In genomic region chr6:4577406-4577805, GRCh38 we compare ENCODE assay signal across 13 cellular contexts.
DNase-seq lines count a peak whose midpoint lies in the region; ATAC-seq and TF ChIP-seq lines count a peak whose summit lies in the region.
"Had no signal": no experiment of that assay in that cellular context is flagged by ENCODE, and none has a peak within 500 bp of the region (broad histone marks: within the 10 kb centered on the region; RNA-seq: fewer than 3 reads in every experiment).

No MANE protein-coding gene starts in this region.

- TF ChIP-seq RAD21 in Ishikawa (IDR thresholded peaks at IDR 0.05; ENCODE audit: low read depth) (no peak), liver (IDR thresholded peaks at IDR 0.05) (peak; percentile 12 to 22)

- H3K27ac ChIP-seq in liver (ENCODE audit: low read depth in 1 of 2, low read length in 2 of 2) (no peak overlapping the region), tibial nerve (peak overlapping the region in 3 of 4 donors; percentile 30 to 54 (median 47))
- H3K27ac ChIP-seq: skin epidermis had no signal

- DNase-seq in chondrocyte (ENCODE audit: low spot score) (no peak), tibial nerve (ENCODE audit: low spot score in 2 of 2) (no peak), NCI-H1417 treated with DMSO at 0.1 percent for 48 hours (lab: John Stamatoyannopoulos, UW) (no peak), AML-193 (lab: John Stamatoyannopoulos, UW) (no peak)
- DNase-seq: activated CD4-positive, alpha-beta memory T cell treated with anti-CD3 and anti-CD28 coated beads, Interleukin-2, amount 10 ng/mL, durations not matched to agents 7 days and 5 days; activated naive CD8-positive, alpha-beta T cell treated with anti-CD3 and anti-CD28 coated beads, Interleukin-2, amount 10 ng/mL, durations not matched to agents 7 days and 5 days; GDM1; NCI-H82; T-helper 1 cell had no signal

- peaks cover 0 to 2% (median 0%) of the 10 kb centered on the region in 4 donors for H3K9me3 ChIP-seq in liver (ENCODE audit: control insufficient read depth in 4 of 4, low read length in 3 of 4)
- H3K9me3 ChIP-seq in tibial nerve, result peaks cover 0 to 20% (median 2%) of the 10 kb centered on the region in 4 donors

- peaks cover 25% of the 10 kb centered on the region for H3K9me3 Mint-ChIP-seq in chondrocyte (ENCODE audit: low read depth)

- H3K27ac Mint-ChIP-seq in chondrocyte (ENCODE audit: unreplicated experiment), result peak overlapping the region; percentile 95
- H3K27ac Mint-ChIP-seq: activated CD4-positive, alpha-beta memory T cell treated with anti-CD3 and anti-CD28 coated beads, Interleukin-2, amount 10 ng/mL, durations not matched to agents 7 days and 5 days; activated naive CD8-positive, alpha-beta T cell treated with anti-CD3 and anti-CD28 coated beads, Interleukin-2, amount 10 ng/mL, durations not matched to agents 7 days and 5 days had no signal

- H3K4me3 ChIP-seq in liver (ENCODE audit: low read depth in 1 of 3, low read length in 3 of 3), result no peak overlapping the region
- H3K4me3 ChIP-seq in tibial nerve, result no peak overlapping the region
- H3K4me3 ChIP-seq: skin epidermis had no signal

- peaks cover 14% of the 10 kb centered on the region for H3K36me3 Mint-ChIP-seq in chondrocyte (ENCODE audit: low read depth)
- H3K36me3 Mint-ChIP-seq: activated naive CD8-positive, alpha-beta T cell treated with anti-CD3 and anti-CD28 coated beads, Interleukin-2, amount 10 ng/mL, durations not matched to agents 7 days and 5 days had no signal

- H3K36me3 ChIP-seq in liver (ENCODE audit: control insufficient read depth in 4 of 4, insufficient read depth in 3 of 4, low read depth in 1 of 4, low read length in 3 of 4) (no peaks in the 10 kb centered on the region), tibial nerve (no peaks in the 10 kb centered on the region)

- peaks cover 51% of the 10 kb centered on the region for H3K4me1 Mint-ChIP-seq in chondrocyte (ENCODE audit: low read depth)
- H3K4me1 Mint-ChIP-seq: activated CD4-positive, alpha-beta memory T cell treated with anti-CD3 and anti-CD28 coated beads, Interleukin-2, amount 10 ng/mL, durations not matched to agents 7 days and 5 days; activated naive CD8-positive, alpha-beta T cell treated with anti-CD3 and anti-CD28 coated beads, Interleukin-2, amount 10 ng/mL, durations not matched to agents 7 days and 5 days had no signal

- 39% methylated on average over 2 of the region's 2 CpGs for WGBS in liver
- 9 to 12% methylated on average over 2 of the region's 2 CpGs for WGBS in tibial nerve, 2 donors

- TF ChIP-seq CTCF in chondrocyte (IDR thresholded peaks at IDR 0.05) (no peak), liver (IDR thresholded peaks at IDR 0.05; ENCODE audit: low read depth, low read length, missing input control) (no peak), tibial nerve (IDR thresholded peaks at IDR 0.05) (no peak)

- H3K27me3 Mint-ChIP-seq in chondrocyte (ENCODE audit: low read depth), result no peaks in the 10 kb centered on the region
- H3K27me3 Mint-ChIP-seq: activated CD4-positive, alpha-beta memory T cell treated with anti-CD3 and anti-CD28 coated beads, Interleukin-2, amount 10 ng/mL, durations not matched to agents 7 days and 5 days had no signal

- H3K9ac ChIP-seq in liver (ENCODE audit: low read depth in 1 of 2, low read length in 2 of 2), result no peak overlapping the region

- no peak for TF ChIP-seq EP300 in Ishikawa (IDR thresholded peaks at IDR 0.05; ENCODE audit: borderline replicate concordance)
- TF ChIP-seq EP300 in tibial nerve (IDR thresholded peaks at IDR 0.05), result peak in 1 of 2 donors; percentile 66

- peak overlapping the region; percentile 30 for H3K4me3 Mint-ChIP-seq in chondrocyte (ENCODE audit: unreplicated experiment)
- H3K4me3 Mint-ChIP-seq: activated CD4-positive, alpha-beta memory T cell treated with anti-CD3 and anti-CD28 coated beads, Interleukin-2, amount 10 ng/mL, durations not matched to agents 7 days and 5 days; activated naive CD8-positive, alpha-beta T cell treated with anti-CD3 and anti-CD28 coated beads, Interleukin-2, amount 10 ng/mL, durations not matched to agents 7 days and 5 days had no signal

- H3K27me3 ChIP-seq in liver (ENCODE audit: control insufficient read depth in 4 of 4, insufficient read depth in 4 of 4, low read length in 3 of 4), result no peaks in the 10 kb centered on the region
- H3K27me3 ChIP-seq in tibial nerve, result no peaks in the 10 kb centered on the region

- H3K4me1 ChIP-seq in liver (ENCODE audit: control insufficient read depth in 4 of 4, insufficient read depth in 4 of 4, low read length in 3 of 4), result no peaks in the 10 kb centered on the region
- no peaks in the 10 kb centered on the region for H3K4me1 ChIP-seq in tibial nerve

- no peak for ATAC-seq in GM21825 (IDR thresholded peaks at IDR 0.05; ENCODE audit: unreplicated experiment)

- no peak for TF ChIP-seq POLR2A in tibial nerve (IDR thresholded peaks at IDR 0.05)

TF ChIP-seq in Ishikawa, 13 proteins besides CTCF, POLR2A, EP300 and RAD21:
- TF ChIP-seq CEBPB (IDR thresholded peaks at IDR 0.05) (peak; percentile 34; the same call in 1 of the 2 replicates), FOXM1 (IDR thresholded peaks at IDR 0.05; ENCODE audit: borderline replicate concordance, low read depth) (no peak), YY1 (IDR thresholded peaks at IDR 0.05; ENCODE audit: low read depth) (no peak)

TF ChIP-seq in liver, 16 proteins besides CTCF, POLR2A, EP300 and RAD21:
- TF ChIP-seq YY1 (IDR thresholded peaks at IDR 0.05), result peak; percentile 23
- TF ChIP-seq RXRA (IDR thresholded peaks at IDR 0.05), result no peak

Comparison
In these comparisons a context has a peak if more than half of its experiments do, and no peak if none do; other contexts are left out.
1. H3K27ac ChIP-seq: peak in tibial nerve (3 of 4); none in liver (0 of 2).